Comparison of ENCODE assay signal across 8 cellular contexts in the genomic region with DNA sequence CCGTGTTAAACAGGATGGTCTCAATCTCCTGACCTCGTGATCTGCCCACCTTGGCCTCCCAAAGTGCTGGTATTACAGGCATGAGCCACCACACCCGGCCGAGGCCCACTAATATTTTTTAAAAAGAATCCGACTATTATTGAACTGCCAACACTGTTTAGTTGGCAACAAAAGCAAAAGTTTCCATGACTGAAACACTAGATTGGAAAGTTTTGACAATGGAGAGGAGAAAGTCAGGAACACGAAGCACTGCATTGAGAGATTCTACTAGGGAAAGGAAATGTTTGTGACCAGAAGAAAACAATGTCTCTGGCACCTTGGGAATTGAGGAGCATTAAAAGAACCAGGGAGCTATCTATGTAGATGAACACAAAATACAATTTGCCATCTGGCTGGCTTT. TPM values are rescaled to one million over a fixed set of nuclear protein-coding genes. Genes with fewer than 3 reads are reported as not detected.
"Had no signal": no experiment of that assay in that cellular context is flagged by ENCODE, and none has a peak within 500 bp of the region (broad histone marks: within the 10 kb centered on the region; RNA-seq: fewer than 3 reads in every experiment).

No MANE protein-coding gene starts in this region.

- DNase-seq: IMR-90, KBM-7, KG1 had no signal

- ATAC-seq: HepG2, K562 had no signal

- H3K36me3 Mint-ChIP-seq: IgD-negative memory B cell had no signal

- H3K27ac Mint-ChIP-seq: IgD-negative memory B cell had no signal

- H3K4me3 Mint-ChIP-seq: IgD-negative memory B cell had no signal

- H3K4me3 ChIP-seq: K562 had no signal

- H3K27ac ChIP-seq: HL-60, KMS-11 had no signal

RNA-seq across cellular contexts. Expression of a gene that starts 13.7 kb away (rescaled TPM):
- total RNA-seq: IMR-90 had no signal
- polyA plus RNA-seq: IMR-90, K562 had no signal
